16 cellular contexts compared by ENCODE assay signal in the genomic region with DNA sequence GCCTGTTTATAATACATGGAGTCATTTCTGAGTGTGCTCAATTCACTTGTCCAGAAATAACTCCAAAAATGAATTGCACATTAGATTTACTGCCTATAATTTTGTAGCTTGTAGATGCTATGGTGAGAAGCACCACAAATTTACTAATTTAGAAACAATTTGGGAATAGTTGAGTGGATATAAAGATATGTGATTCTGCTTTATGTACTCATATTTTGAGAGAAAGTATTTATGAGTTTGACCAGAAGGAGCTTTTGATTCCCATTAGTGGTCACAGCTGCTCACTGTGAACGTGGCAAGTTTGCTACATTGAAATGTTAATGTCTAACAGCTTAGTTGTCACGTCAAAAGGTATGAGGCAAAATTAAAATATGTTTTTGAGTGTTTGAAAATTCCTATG.
DNase-seq lines count a peak whose midpoint lies in the region; ATAC-seq and TF ChIP-seq lines count a peak whose summit lies in the region.
"Had no signal": no experiment of that assay in that cellular context is flagged by ENCODE, and none has a peak within 500 bp of the region (broad histone marks: within the 10 kb centered on the region; RNA-seq: fewer than 3 reads in every experiment).

No MANE protein-coding gene starts in this region.

- peak overlapping the region; percentile 82; the same call in 1 of the 2 replicates for H3K18ac ChIP-seq in IMR-90 (ENCODE audit: low read depth, low read length)

- no peaks in the 10 kb centered on the region for H3K79me1 ChIP-seq in IMR-90 (ENCODE audit: low read depth in 1 of 2, low read length in 2 of 2)

- CTCF ChIA-PET in IMR-90 (lab: Yijun Ruan, JAX), result interaction anchor here (0.6 to 0.8 kb wide), 2 partner anchors 19 to 103 kb away, joined by 3 read pairs; no protein-coding TSS in a partner anchor

- H2BK5ac ChIP-seq in IMR-90 (ENCODE audit: low read depth, low read length, poor library complexity, severe bottlenecking), result peak overlapping the region; percentile 62

- no peak overlapping the region for H3K4me3 ChIP-seq in IMR-90 (ENCODE audit: insufficient read depth, low read depth, low read length)
- H3K4me3 ChIP-seq in fibroblast of villous mesenchyme (ENCODE audit: low read depth, low read length), result no peak overlapping the region
- no peak overlapping the region for H3K4me3 ChIP-seq in upper lobe of right lung
- H3K4me3 ChIP-seq: BLaER1 had no signal

- no peak overlapping the region for H2BK15ac ChIP-seq in IMR-90 (ENCODE audit: low read depth, low read length)

- H2AK9ac ChIP-seq in IMR-90 (replicated peaks; ENCODE audit: low read depth, low read length, poor library complexity), result no peak overlapping the region

- H3K4me1 ChIP-seq in IMR-90 (ENCODE audit: control insufficient read depth, insufficient read depth, low read length) (peaks cover 10% of the 10 kb centered on the region), upper lobe of right lung (no peaks in the 10 kb centered on the region), foreskin keratinocyte (no peaks in the 10 kb centered on the region)
- H3K4me1 ChIP-seq: BLaER1 had no signal

- DNase-seq in EH (ENCODE audit: low read depth), result peak; percentile 56
- DNase-seq in IMR-90, result no peak
- DNase-seq in fibroblast of villous mesenchyme (ENCODE audit: low read depth), result peak; percentile 29
- DNase-seq in upper lobe of right lung, result no peak
- DNase-seq in foreskin keratinocyte, result no peak
- no peak for DNase-seq in activated T-helper 1 cell treated with anti-CD3 and anti-CD28 coated beads, Interleukin-12 subunit alpha, Interleukin-12 subunit beta, Interleukin-2, Interleukin-4 antibody, amounts not matched to agents 30 ng/mL and 10 ng/mL and 1 ng/mL, durations not matched to agents 14 hours and 24 hours and 36 hours (ENCODE audit: low spot score)
- DNase-seq: Caco-2; CD8-positive, alpha-beta memory T cell; DND-41; GF-D8; GOT3; H9; KBM-7 had no signal

- POLR2A ChIA-PET in IMR-90 (lab: Charles Lee; ENCODE audit: unreplicated experiment), result no interaction called here

- peak overlapping the region; percentile 78; the same call in 1 of the 2 replicates for H3K4ac ChIP-seq in IMR-90 (ENCODE audit: low read depth, low read length)

- no peak overlapping the region for H3K9ac ChIP-seq in IMR-90 (ENCODE audit: low read depth, low read length)
- H3K9ac ChIP-seq: BLaER1 had no signal

- H3K4me1 Mint-ChIP-seq in activated T-helper 1 cell treated with anti-CD3 and anti-CD28 coated beads, Interleukin-12 subunit alpha, Interleukin-12 subunit beta, Interleukin-2, Interleukin-4 antibody, amounts not matched to agents 30 ng/mL and 10 ng/mL and 1 ng/mL, durations not matched to agents 14 hours and 24 hours and 36 hours (ENCODE audit: low read depth), result no peaks in the 10 kb centered on the region
- H3K4me1 Mint-ChIP-seq: CD8-positive, alpha-beta memory T cell; H9 had no signal

- H3K27ac Mint-ChIP-seq in activated T-helper 1 cell treated with anti-CD3 and anti-CD28 coated beads, Interleukin-12 subunit alpha, Interleukin-12 subunit beta, Interleukin-2, Interleukin-4 antibody, amounts not matched to agents 30 ng/mL and 10 ng/mL and 1 ng/mL, durations not matched to agents 14 hours and 24 hours and 36 hours, result no peak overlapping the region
- H3K27ac Mint-ChIP-seq: CD8-positive, alpha-beta memory T cell; H9 had no signal

- peaks cover 3% of the 10 kb centered on the region for H3K9me1 ChIP-seq in IMR-90 (ENCODE audit: insufficient read depth, low read length)

- H3K56ac ChIP-seq in IMR-90 (ENCODE audit: extremely low read depth, insufficient read depth, low read length), result no peak overlapping the region

- in situ Hi-C loops in IMR-90 (cut with MboI; ENCODE audit: low sequenced_read_pairs), result loop anchor here (5.0 kb wide), 1 partner anchor 1232 kb away; no protein-coding TSS in a partner anchor

- BruUV-seq in IMR-90 (replicated peaks; lab: Mats Ljungman, UMichigan), result no TSS peak

- no peaks in the 10 kb centered on the region for H3K36me3 Mint-ChIP-seq in activated T-helper 1 cell treated with anti-CD3 and anti-CD28 coated beads, Interleukin-12 subunit alpha, Interleukin-12 subunit beta, Interleukin-2, Interleukin-4 antibody, amounts not matched to agents 30 ng/mL and 10 ng/mL and 1 ng/mL, durations not matched to agents 14 hours and 24 hours and 36 hours (ENCODE audit: low read depth)
- H3K36me3 Mint-ChIP-seq: CD8-positive, alpha-beta memory T cell had no signal

- TF ChIP-seq RAD21 in IMR-90 (IDR thresholded peaks at IDR 0.05; ENCODE audit: low read length), result no peak

- no peak overlapping the region for H3K4me3 Mint-ChIP-seq in activated T-helper 1 cell treated with anti-CD3 and anti-CD28 coated beads, Interleukin-12 subunit alpha, Interleukin-12 subunit beta, Interleukin-2, Interleukin-4 antibody, amounts not matched to agents 30 ng/mL and 10 ng/mL and 1 ng/mL, durations not matched to agents 14 hours and 24 hours and 36 hours
- H3K4me3 Mint-ChIP-seq: CD8-positive, alpha-beta memory T cell; H9 had no signal

- intact Hi-C loops in IMR-90 (cut with micrococcal nuclease) (no loop called here), upper lobe of right lung (cut with DNase I) (no loop called here)
- intact Hi-C loops in activated T-helper 1 cell treated with anti-CD3 and anti-CD28 coated beads, Interleukin-12 subunit alpha, Interleukin-12 subunit beta, Interleukin-2, Interleukin-4 antibody, amounts not matched to agents 30 ng/mL and 10 ng/mL and 1 ng/mL, durations not matched to agents 14 hours and 24 hours and 36 hours (cut with micrococcal nuclease), result no loop called here

- TF ChIP-seq CTCF in IMR-90 (conservative IDR thresholded peaks at IDR 0.05; ENCODE audit: low read depth, low read length) (no peak), fibroblast of villous mesenchyme (IDR thresholded peaks at IDR 0.05; ENCODE audit: insufficient read depth, low read depth, low read length) (no peak), upper lobe of right lung (IDR thresholded peaks at IDR 0.05) (no peak), foreskin keratinocyte (conservative IDR thresholded peaks at IDR 0.05) (no peak)

- 0 out of 2 replicates have a peak overlapping the region, but pooled peaks have one; percentile 29 for H4K91ac ChIP-seq in IMR-90 (ENCODE audit: insufficient read depth, low read depth, low read length)

- peak overlapping the region; percentile 66; the same call in 1 of the 2 replicates for H2BK120ac ChIP-seq in IMR-90 (ENCODE audit: low read depth, low read length)

- peak overlapping the region in 1 of 2 experiments; percentile 50; a peak in 1 of 4 replicates for H4K8ac ChIP-seq in IMR-90 (ENCODE audit: low read depth in 2 of 2, low read length in 2 of 2)

- H2AK5ac ChIP-seq in IMR-90 (ENCODE audit: low read depth, low read length), result peak overlapping the region; percentile 69; the same call in 1 of the 2 replicates

- WGBS in IMR-90 (ENCODE audit: extremely low coverage in 2 of 2, insufficient read length in 1 of 2), 2 experiments, result 80% methylated on average over 1 of the region's 2 CpGs; no CpG with 5 or more reads in 1 of the 2 experiments

- no peaks in the 10 kb centered on the region for H3K9me3 Mint-ChIP-seq in activated T-helper 1 cell treated with anti-CD3 and anti-CD28 coated beads, Interleukin-12 subunit alpha, Interleukin-12 subunit beta, Interleukin-2, Interleukin-4 antibody, amounts not matched to agents 30 ng/mL and 10 ng/mL and 1 ng/mL, durations not matched to agents 14 hours and 24 hours and 36 hours

- H4K5ac ChIP-seq in IMR-90 (ENCODE audit: low read depth, low read length), result no peak overlapping the region

- H3K36me3 ChIP-seq in IMR-90 (ENCODE audit: control insufficient read depth, insufficient read depth, low read length) (no peaks in the 10 kb centered on the region), upper lobe of right lung (no peaks in the 10 kb centered on the region)
- H3K36me3 ChIP-seq: BLaER1 had no signal

- no peak overlapping the region for H2AFZ ChIP-seq in IMR-90 (replicated peaks; ENCODE audit: low read length, poor library complexity)

- no peak for ATAC-seq in IMR-90 (ENCODE audit: low read depth)
- no peak for ATAC-seq in upper lobe of right lung
- ATAC-seq in foreskin keratinocyte, result no peak
- ATAC-seq in HG02759 (IDR thresholded peaks at IDR 0.05; ENCODE audit: unreplicated experiment), result no peak

- H3K9me3 ChIP-seq in IMR-90 (ENCODE audit: control insufficient read depth, insufficient read depth, low read length) (no peaks in the 10 kb centered on the region), upper lobe of right lung (no peaks in the 10 kb centered on the region)
- H3K9me3 ChIP-seq: BLaER1, Caco-2 had no signal

- H3K27me3 Mint-ChIP-seq in activated T-helper 1 cell treated with anti-CD3 and anti-CD28 coated beads, Interleukin-12 subunit alpha, Interleukin-12 subunit beta, Interleukin-2, Interleukin-4 antibody, amounts not matched to agents 30 ng/mL and 10 ng/mL and 1 ng/mL, durations not matched to agents 14 hours and 24 hours and 36 hours (ENCODE audit: insufficient read depth), result peaks cover 5% of the 10 kb centered on the region
- H3K27me3 Mint-ChIP-seq: CD8-positive, alpha-beta memory T cell had no signal

- H3K27me3 ChIP-seq in IMR-90 (ENCODE audit: control insufficient read depth, insufficient read depth, low read length), result no peaks in the 10 kb centered on the region
- H3K27me3 ChIP-seq in upper lobe of right lung, result no peaks in the 10 kb centered on the region
- peaks cover 2% of the 10 kb centered on the region for H3K27me3 ChIP-seq in foreskin keratinocyte
- H3K27me3 ChIP-seq: BLaER1 had no signal

- no peak overlapping the region for H3K27ac ChIP-seq in IMR-90 (ENCODE audit: insufficient read depth, low read length)
- H3K27ac ChIP-seq in upper lobe of right lung, result no peak overlapping the region
- no peak overlapping the region for H3K27ac ChIP-seq in foreskin keratinocyte
- H3K27ac ChIP-seq: BLaER1, HL-60 had no signal

- dilution Hi-C loops in IMR-90 (cut with HindIII; ENCODE audit: low sequenced_read_pairs, unreplicated experiment), result no loop called here

- H4K20me1 ChIP-seq in IMR-90 (ENCODE audit: insufficient read depth, low read length), result no peaks in the 10 kb centered on the region
- H4K20me1 ChIP-seq: BLaER1 had no signal

- H3K4me2 ChIP-seq in IMR-90 (ENCODE audit: low read depth, low read length), result no peak overlapping the region; the same call in 1 of the 2 replicates
- H3K4me2 ChIP-seq: BLaER1 had no signal

- H3K14ac ChIP-seq in IMR-90 (replicated peaks; ENCODE audit: low read depth, low read length), result 0 out of 2 replicates have a peak overlapping the region, but pooled peaks have one; percentile 52

- peak overlapping the region; percentile 41; the same call in 1 of the 2 replicates for H2BK20ac ChIP-seq in IMR-90 (ENCODE audit: low read depth, low read length)

- no peak for TF ChIP-seq POLR2A in IMR-90 (IDR thresholded peaks at IDR 0.05; ENCODE audit: low read depth, low read length)

- no peak overlapping the region for H3K23ac ChIP-seq in IMR-90 (ENCODE audit: low read depth, low read length)

TF ChIP-seq in IMR-90, 13 proteins besides CTCF, POLR2A, EP300 and RAD21 (continues in another document):
- TF ChIP-seq MXI1 (IDR thresholded peaks at IDR 0.05; ENCODE audit: borderline replicate concordance, low read depth, low read length) (no peak), RFX5 (IDR thresholded peaks at IDR 0.05; ENCODE audit: low read depth, low read length) (no peak), FOS (IDR thresholded peaks at IDR 0.05; ENCODE audit: low read depth, low read length) (no peak), RCOR1 (IDR thresholded peaks at IDR 0.05; ENCODE audit: insufficient replicate concordance, low read length) (no peak), CHD1 (IDR thresholded peaks at IDR 0.05; ENCODE audit: low read depth, low read length) (no peak)

Comparison
In these comparisons a context has a peak if more than half of its experiments do, and no peak if none do; other contexts are left out.
1. DNase-seq: peak in EH (single experiment) and fibroblast of villous mesenchyme (single experiment); none in IMR-90 (single experiment), upper lobe of right lung (single experiment), foreskin keratinocyte (0 of 2) and activated T-helper 1 cell treated with anti-CD3 and anti-CD28 coated beads, Interleukin-12 subunit alpha, Interleukin-12 subunit beta, Interleukin-2, Interleukin-4 antibody, amounts not matched to agents 30 ng/mL and 10 ng/mL and 1 ng/mL, durations not matched to agents 14 hours and 24 hours and 36 hours (single experiment).